In the genomic region with DNA sequence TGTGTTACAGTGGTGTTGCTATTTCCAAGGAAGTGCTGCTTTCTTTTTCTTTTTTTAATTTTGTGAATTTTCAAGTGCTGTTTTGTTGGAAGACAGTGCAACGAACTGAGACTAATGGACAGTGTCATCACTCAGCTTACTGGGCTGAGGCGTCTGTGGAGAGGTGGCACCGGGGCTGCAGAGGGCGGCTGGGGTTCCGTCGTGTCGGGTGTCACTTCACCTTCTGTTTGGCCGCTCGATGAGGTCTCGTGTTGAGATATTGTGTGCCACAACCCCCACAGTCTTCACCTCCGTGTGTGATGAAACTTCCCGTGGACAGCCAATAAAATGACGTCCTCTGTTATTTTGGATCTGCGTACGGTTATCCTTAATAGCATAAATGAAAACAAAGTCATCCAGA, we compare ENCODE assay signal across 27 cellular contexts.
"Had no signal": no experiment of that assay in that cellular context is flagged by ENCODE, and none has a peak within 500 bp of the region (broad histone marks: within the 10 kb centered on the region; RNA-seq: fewer than 3 reads in every experiment).

No MANE protein-coding gene starts in this region.

- H3K9me3 Mint-ChIP-seq: mesothelial cell of epicardium; natural killer cell treated with Interleukin-12 subunit alpha and Interleukin-12 subunit beta and Interleukin-15 and Interleukin-18, amount 100 ng/mL, for 72 hours; neural progenitor cell; stimulated activated naive B cell treated with anti-CD40 and anti-IgM and Interleukin-4, amounts not matched to agents 10 μg/mL and 1 μg/mL and 100 μg/mL, for 72 hours; stimulated activated naive CD8-positive, alpha-beta T cell treated with anti-CD3 and anti-CD28 coated beads, Interleukin-15, Interleukin-2, amounts not matched to agents 100 ng/mL and 50 ng/mL, for 24 hours had no signal

- H3K4me3 Mint-ChIP-seq: mesothelial cell of epicardium; naive B cell; natural killer cell treated with Interleukin-12 subunit alpha and Interleukin-12 subunit beta and Interleukin-15 and Interleukin-18, amount 100 ng/mL, for 72 hours; neural progenitor cell; stimulated activated naive B cell treated with anti-CD40 and anti-IgM and Interleukin-4, amounts not matched to agents 10 μg/mL and 1 μg/mL and 100 μg/mL, for 72 hours; stimulated activated naive CD8-positive, alpha-beta T cell treated with anti-CD3 and anti-CD28 coated beads, Interleukin-15, Interleukin-2, amounts not matched to agents 100 ng/mL and 50 ng/mL, for 24 hours had no signal

- H3K36me3 ChIP-seq: neural progenitor cell, uterus had no signal

- H3K36me3 Mint-ChIP-seq: natural killer cell treated with Interleukin-12 subunit alpha and Interleukin-12 subunit beta and Interleukin-15 and Interleukin-18, amount 100 ng/mL, for 72 hours had no signal

- H3K9me3 ChIP-seq: gastrocnemius medialis, left lung, mucosa of descending colon, thoracic aorta, tibial nerve, upper lobe of left lung, uterus had no signal

- H3K4me3 ChIP-seq: dorsolateral prefrontal cortex, gastrocnemius medialis, hepatocyte, left lung, mucosa of descending colon, neural progenitor cell, skin epidermis, thoracic aorta, tibial nerve, upper lobe of left lung, uterus had no signal

- ATAC-seq: esophagus mucosa; gastrocnemius medialis; left lung; mucosa of descending colon; stimulated activated naive B cell treated with anti-CD40 and anti-IgM and Interleukin-4, amounts not matched to agents 10 μg/mL and 1 μg/mL and 100 μg/mL, for 72 hours had no signal

- DNase-seq: dorsolateral prefrontal cortex; effector CD4-positive, alpha-beta T cell; foreskin fibroblast; gastrocnemius medialis; head of caudate nucleus; kidney; left lung; mesenchymal stem cell; mucosa of descending colon; naive B cell; stimulated activated CD4-positive, alpha-beta T cell treated with anti-CD3 and anti-CD28 coated beads, Interleukin-15, amount 100 ng/mL, for 24 hours; stimulated activated CD4-positive, alpha-beta T cell treated with anti-CD3 and anti-CD28 coated beads, Interleukin-2, amount 100 ng/mL, for 48 hours; stimulated activated naive B cell treated with anti-CD40 and anti-IgM and Interleukin-4, amounts not matched to agents 10 μg/mL and 1 μg/mL and 100 μg/mL, for 72 hours; uterus had no signal

- H3K27me3 ChIP-seq: dorsolateral prefrontal cortex, gastrocnemius medialis, hepatocyte, neural progenitor cell, tibial nerve, upper lobe of left lung, uterus had no signal

- H3K27ac Mint-ChIP-seq: mesothelial cell of epicardium; naive B cell; natural killer cell treated with Interleukin-12 subunit alpha and Interleukin-12 subunit beta and Interleukin-15 and Interleukin-18, amount 100 ng/mL, for 72 hours; neural progenitor cell; progenitor cell of endocrine pancreas; stimulated activated naive B cell treated with anti-CD40 and anti-IgM and Interleukin-4, amounts not matched to agents 10 μg/mL and 1 μg/mL and 100 μg/mL, for 72 hours; stimulated activated naive CD8-positive, alpha-beta T cell treated with anti-CD3 and anti-CD28 coated beads, Interleukin-15, Interleukin-2, amounts not matched to agents 100 ng/mL and 50 ng/mL, for 24 hours had no signal

- H3K27me3 Mint-ChIP-seq: natural killer cell treated with Interleukin-12 subunit alpha and Interleukin-12 subunit beta and Interleukin-15 and Interleukin-18, amount 100 ng/mL, for 72 hours; stimulated activated naive B cell treated with anti-CD40 and anti-IgM and Interleukin-4, amounts not matched to agents 10 μg/mL and 1 μg/mL and 100 μg/mL, for 72 hours had no signal

- H3K27ac ChIP-seq: dorsolateral prefrontal cortex, epithelial cell of prostate, gastrocnemius medialis, hepatocyte, left lung, neural progenitor cell, parathyroid adenoma, skin epidermis, thoracic aorta, tibial nerve, upper lobe of left lung, uterus had no signal

- H3K4me1 ChIP-seq: parathyroid adenoma had no signal
